10 cellular contexts compared by ENCODE assay signal in the genomic region with DNA sequence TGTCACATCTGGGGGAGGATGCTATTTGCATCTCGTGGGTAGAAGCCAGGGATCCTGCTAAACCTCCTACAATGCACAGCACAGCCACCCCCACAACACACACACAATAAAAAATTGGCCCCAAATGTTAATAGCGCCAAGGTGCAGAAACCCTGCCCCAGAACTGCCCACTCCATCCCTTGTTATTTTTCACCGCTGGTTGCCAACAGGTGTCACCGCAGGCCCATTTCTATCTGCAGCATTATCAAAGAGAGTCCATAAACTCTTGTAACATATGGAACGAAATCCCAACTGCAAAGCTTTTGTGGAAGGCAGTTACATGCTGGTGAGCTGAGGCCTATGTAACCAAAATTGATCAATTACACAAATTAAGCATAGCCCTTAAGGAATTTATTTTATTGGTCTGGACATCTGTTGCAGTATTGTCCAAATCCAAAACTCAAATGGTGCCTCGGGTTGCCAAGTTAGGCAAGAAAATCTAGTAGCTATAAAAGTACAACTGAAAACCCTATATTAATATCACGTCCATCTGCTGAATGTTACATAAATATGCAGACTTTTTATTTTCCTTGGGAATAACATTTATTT.
DNase-seq lines count a peak whose midpoint lies in the region; ATAC-seq, FAIRE-seq and TF ChIP-seq lines count a peak whose summit lies in the region.
"Had no signal": no experiment of that assay in that cellular context is flagged by ENCODE, and none has a peak within 500 bp of the region (broad histone marks: within the 10 kb centered on the region; RNA-seq: fewer than 3 reads in every experiment).

No MANE protein-coding gene starts in this region.

- no peak overlapping the region for H3K27ac ChIP-seq in liver (ENCODE audit: low read depth in 1 of 2, low read length in 2 of 2)

- H3K4me3 Mint-ChIP-seq in WTC11 = no peak overlapping the region
- no peak overlapping the region for H3K4me3 Mint-ChIP-seq in effector memory CD8-positive, alpha-beta T cell
- H3K4me3 Mint-ChIP-seq: activated T-cell treated with anti-CD3 and anti-CD28 coated beads, Interleukin-2, amount 50 U/mL, for 4 hours had no signal

- H3K9ac ChIP-seq in liver (ENCODE audit: low read depth in 1 of 2, low read length in 2 of 2) = no peak overlapping the region

- peaks cover 0 to 3% (median 0%) of the 10 kb centered on the region in 4 donors for H3K4me1 ChIP-seq in liver (ENCODE audit: control insufficient read depth in 4 of 4, insufficient read depth in 4 of 4, low read length in 3 of 4)

- DNase-seq in D721Med (ENCODE audit: insufficient read length, low spot score) = no peak
- DNase-seq in HEK293T (ENCODE audit: extremely low spot score) = peak; percentile 25
- DNase-seq in WTC11 (ENCODE audit: low spot score) = peak; percentile 37
- no peak for DNase-seq in effector memory CD8-positive, alpha-beta T cell
- no peak for DNase-seq in HK-2 (ENCODE audit: unreplicated experiment)
- DNase-seq in NK-92 (lab: John Stamatoyannopoulos, UW; ENCODE audit: unreplicated experiment) = no peak
- DNase-seq: activated T-cell treated with anti-CD3 and anti-CD28 coated beads, Interleukin-2, amount 50 U/mL, for 4 hours; cerebellar nuclear complex had no signal

- peak; percentile 35 to 44 for TF ChIP-seq RAD21 in liver (IDR thresholded peaks at IDR 0.05)

- no peak for FAIRE-seq in D721Med (lab: Jason Lieb, UNC)

- H3K27me3 Mint-ChIP-seq in WTC11 (ENCODE audit: low read depth) = no peaks in the 10 kb centered on the region
- no peaks in the 10 kb centered on the region for H3K27me3 Mint-ChIP-seq in effector memory CD8-positive, alpha-beta T cell

- TF ChIP-seq CTCF in D721Med (IDR thresholded peaks at IDR 0.05; ENCODE audit: insufficient read depth, missing control alignments) = peak; percentile 48
- TF ChIP-seq CTCF in WTC11 (IDR thresholded peaks at IDR 0.05) = no peak; the same call in 1 of the 2 replicates
- TF ChIP-seq CTCF in liver (IDR thresholded peaks at IDR 0.05; ENCODE audit: low read depth, low read length, missing input control) = peak; percentile 13

- no peak overlapping the region for H3K27ac Mint-ChIP-seq in WTC11
- no peak overlapping the region for H3K27ac Mint-ChIP-seq in effector memory CD8-positive, alpha-beta T cell

- peak; percentile 86 for ATAC-seq in WTC11
- ATAC-seq in esophagus mucosa = no peak
- no peak for ATAC-seq in effector memory CD8-positive, alpha-beta T cell (replicated peaks)
- ATAC-seq: activated T-cell treated with anti-CD3 and anti-CD28 coated beads, Interleukin-2, amount 50 U/mL, for 4 hours had no signal

- 59% methylated on average over 7 of the region's 7 CpGs for WGBS in liver

- CTCF ChIA-PET in HEK293T (lab: Yijun Ruan, JAX) (no interaction called here), WTC11 (lab: Charles Lee) (interaction anchor here (0.7 to 0.9 kb wide), 4 partner anchors 25 to 1618 kb away, joined by 3 to 4 read pairs (median 4); no protein-coding TSS in a partner anchor)

- H3K36me3 Mint-ChIP-seq in WTC11 = no peaks in the 10 kb centered on the region
- no peaks in the 10 kb centered on the region for H3K36me3 Mint-ChIP-seq in effector memory CD8-positive, alpha-beta T cell (ENCODE audit: insufficient read depth)

- no peaks in the 10 kb centered on the region for H3K27me3 ChIP-seq in liver (ENCODE audit: control insufficient read depth in 4 of 4, insufficient read depth in 4 of 4, low read length in 3 of 4)

- no peaks in the 10 kb centered on the region for H3K9me3 Mint-ChIP-seq in WTC11
- no peaks in the 10 kb centered on the region for H3K9me3 Mint-ChIP-seq in effector memory CD8-positive, alpha-beta T cell
- H3K9me3 Mint-ChIP-seq: activated T-cell treated with anti-CD3 and anti-CD28 coated beads, Interleukin-2, amount 50 U/mL, for 4 hours had no signal

- H3K36me3 ChIP-seq in liver (ENCODE audit: control insufficient read depth in 4 of 4, insufficient read depth in 3 of 4, low read depth in 1 of 4, low read length in 3 of 4) = no peaks in the 10 kb centered on the region

- H3K4me1 Mint-ChIP-seq in WTC11 = peaks cover 48% of the 10 kb centered on the region
- no peaks in the 10 kb centered on the region for H3K4me1 Mint-ChIP-seq in effector memory CD8-positive, alpha-beta T cell (ENCODE audit: low read depth in 2 of 2)

- H3K4me3 ChIP-seq in liver (ENCODE audit: low read depth in 1 of 3, low read length in 3 of 3) = no peak overlapping the region

- POLR2A ChIA-PET in HEK293T (lab: Yijun Ruan, JAX) (no interaction called here), WTC11 (lab: Charles Lee) (no interaction called here)

- H3K9me3 ChIP-seq in liver (ENCODE audit: control insufficient read depth in 4 of 4, low read length in 3 of 4) = no peaks in the 10 kb centered on the region

TF ChIP-seq in HEK293T, 16 proteins besides CTCF, POLR2A, EP300 and RAD21:
- no peak for TF ChIP-seq SUZ12 (IDR thresholded peaks at IDR 0.05)
- no peak for TF ChIP-seq ARNT (IDR thresholded peaks at IDR 0.05)
- TF ChIP-seq FOXA1 (IDR thresholded peaks at IDR 0.05) = no peak
- no peak for TF ChIP-seq ZNF384 (IDR thresholded peaks at IDR 0.05)
- TF ChIP-seq HDGF (IDR thresholded peaks at IDR 0.05; ENCODE audit: borderline replicate concordance) = no peak
- TF ChIP-seq LEF1 (IDR thresholded peaks at IDR 0.05; ENCODE audit: borderline replicate concordance) = no peak

TF ChIP-seq in WTC11, 78 proteins besides CTCF, POLR2A, EP300 and RAD21 (continues in another document):
- TF ChIP-seq IRF2 (CRISPR knock-in tag; IDR thresholded peaks at IDR 0.05; ENCODE audit: borderline replicate concordance, low read depth) (no peak), CREB1 (CRISPR knock-in tag; IDR thresholded peaks at IDR 0.05) (no peak), ZNF396 (CRISPR knock-in tag; IDR thresholded peaks at IDR 0.05; ENCODE audit: borderline replicate concordance) (no peak), SMAD4 (CRISPR knock-in tag; IDR thresholded peaks at IDR 0.05) (no peak), EMX1 (CRISPR knock-in tag; IDR thresholded peaks at IDR 0.05) (no peak), FOXP1 (CRISPR knock-in tag; IDR thresholded peaks at IDR 0.05; ENCODE audit: borderline replicate concordance) (no peak), MXD4 (CRISPR knock-in tag; IDR thresholded peaks at IDR 0.05; ENCODE audit: borderline replicate concordance) (no peak)
- TF ChIP-seq, protein P1, sequence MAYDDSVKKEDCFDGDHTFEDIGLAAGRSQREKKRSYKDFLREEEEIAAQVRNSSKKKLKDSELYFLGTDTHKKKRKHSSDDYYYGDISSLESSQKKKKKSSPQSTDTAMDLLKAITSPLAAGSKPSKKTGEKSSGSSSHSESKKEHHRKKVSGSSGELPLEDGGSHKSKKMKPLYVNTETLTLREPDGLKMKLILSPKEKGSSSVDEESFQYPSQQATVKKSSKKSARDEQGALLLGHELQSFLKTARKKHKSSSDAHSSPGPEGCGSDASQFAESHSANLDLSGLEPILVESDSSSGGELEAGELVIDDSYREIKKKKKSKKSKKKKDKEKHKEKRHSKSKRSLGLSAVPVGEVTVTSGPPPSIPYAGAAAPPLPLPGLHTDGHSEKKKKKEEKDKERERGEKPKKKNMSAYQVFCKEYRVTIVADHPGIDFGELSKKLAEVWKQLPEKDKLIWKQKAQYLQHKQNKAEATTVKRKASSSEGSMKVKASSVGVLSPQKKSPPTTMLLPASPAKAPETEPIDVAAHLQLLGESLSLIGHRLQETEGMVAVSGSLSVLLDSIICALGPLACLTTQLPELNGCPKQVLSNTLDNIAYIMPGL (CRISPR knock-in tag; IDR thresholded peaks at IDR 0.05) = no peak

TF ChIP-seq in liver, 16 proteins besides CTCF, POLR2A, EP300 and RAD21:
- TF ChIP-seq NR2F2 (IDR thresholded peaks at IDR 0.05) (no peak), HNF4A (conservative IDR thresholded peaks at IDR 0.05) (no peak), FOXA1 (IDR thresholded peaks at IDR 0.05) (no peak), FOXA2 (IDR thresholded peaks at IDR 0.05) (no peak)
- TF ChIP-seq, protein P2, sequence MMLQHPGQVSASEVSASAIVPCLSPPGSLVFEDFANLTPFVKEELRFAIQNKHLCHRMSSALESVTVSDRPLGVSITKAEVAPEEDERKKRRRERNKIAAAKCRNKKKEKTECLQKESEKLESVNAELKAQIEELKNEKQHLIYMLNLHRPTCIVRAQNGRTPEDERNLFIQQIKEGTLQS (IDR thresholded peaks at IDR 0.05) = no peak
TF ChIP-seq in liver: peak in this region for 0.

Comparison
In these comparisons a context has a peak if more than half of its experiments do, and no peak if none do; other contexts are left out.
1. DNase-seq: peak in HEK293T (single experiment) and WTC11 (single experiment); none in D721Med (single experiment), effector memory CD8-positive, alpha-beta T cell (0 of 3), HK-2 (single experiment) and NK-92 (single experiment).